In genomic region chr14:61438497-61438859, GRCh38 we compare ENCODE assay signal across 8 cellular contexts.
A peak's percentile ranks its signal among the peaks of the same experiment; 100 is the strongest.
DNase-seq lines count a peak whose midpoint lies in the region; ATAC-seq and TF ChIP-seq lines count a peak whose summit lies in the region.

No MANE protein-coding gene starts in this region.

- CTCF ChIA-PET in A673 (lab: Charles Lee): interaction anchor here (0.8 kb wide), 1 partner anchor 33 kb away, joined by 4 read pairs; no protein-coding TSS in a partner anchor

- peak; percentile 50 for ATAC-seq in GM21360 (IDR thresholded peaks at IDR 0.05; ENCODE audit: unreplicated experiment)
- ATAC-seq in T-helper 17 cell: no peak

- H2AFZ ChIP-seq in hepatocyte: no peak overlapping the region

- H3K4me1 ChIP-seq in A673 (ENCODE audit: insufficient read depth, low read length, poor library complexity, severe bottlenecking): peaks cover 35% of the 10 kb centered on the region
- H3K4me1 ChIP-seq in hepatocyte (ENCODE audit: insufficient read depth): peaks cover 6% of the 10 kb centered on the region

- no peak overlapping the region for H3K4me3 ChIP-seq in A673 (ENCODE audit: low read depth, low read length, poor library complexity, severe bottlenecking)
- H3K4me3 ChIP-seq in hepatocyte: no peak overlapping the region

- DNase-seq in A673 (ENCODE audit: low spot score) (no peak), T-helper 17 cell (no peak), hepatocyte (ENCODE audit: low spot score) (no peak), NCI-H526 (lab: John Stamatoyannopoulos, UW) (no peak), EL (no peak), NCI-H82 (lab: John Stamatoyannopoulos, UW) (no peak), substantia nigra (lab: John Stamatoyannopoulos, UW) (no peak)

- H3K4me1 Mint-ChIP-seq in T-helper 17 cell: peaks cover 57% of the 10 kb centered on the region

- H3K27me3 ChIP-seq in A673 (replicated peaks; ENCODE audit: insufficient read depth, low read depth, low read length, poor library complexity) (no peaks in the 10 kb centered on the region), hepatocyte (no peaks in the 10 kb centered on the region)

- peak overlapping the region; percentile 96 for H3K27ac Mint-ChIP-seq in T-helper 17 cell

- intact Hi-C loops in A673 (cut with micrococcal nuclease; ENCODE audit: unreplicated experiment): no loop called here

- peaks cover 6% of the 10 kb centered on the region for H3K36me3 Mint-ChIP-seq in T-helper 17 cell (ENCODE audit: low read depth)

- H3K4me2 ChIP-seq in hepatocyte: no peak overlapping the region

- H3K79me2 ChIP-seq in hepatocyte: no peaks in the 10 kb centered on the region

- H3K27ac ChIP-seq in A673 (ENCODE audit: low read depth, low read length, poor library complexity, severe bottlenecking): peak overlapping the region; percentile 1
- peak overlapping the region; percentile 33 for H3K27ac ChIP-seq in hepatocyte
- H3K27ac ChIP-seq in substantia nigra (ENCODE audit: low read depth, low read length, poor library complexity, severe bottlenecking): no peak overlapping the region

- BruUV-seq in A673 (replicated peaks; lab: Mats Ljungman, UMichigan): no TSS peak

- H3K9me3 ChIP-seq in A673 (ENCODE audit: low read depth, low read length, poor library complexity, severe bottlenecking): no peaks in the 10 kb centered on the region
- no peaks in the 10 kb centered on the region for H3K9me3 ChIP-seq in T-helper 17 cell (ENCODE audit: control insufficient read depth, low read length, poor library complexity, severe bottlenecking)
- H3K9me3 ChIP-seq in hepatocyte (ENCODE audit: low read depth): no peaks in the 10 kb centered on the region

- no peaks in the 10 kb centered on the region for H3K36me3 ChIP-seq in A673 (ENCODE audit: insufficient read depth, low read length, poor library complexity, severe bottlenecking)
- no peaks in the 10 kb centered on the region for H3K36me3 ChIP-seq in hepatocyte (replicated peaks; ENCODE audit: insufficient read depth, low read depth)

- no peaks in the 10 kb centered on the region for H4K20me1 ChIP-seq in hepatocyte (ENCODE audit: insufficient read depth, poor library complexity, severe bottlenecking)

- no peaks in the 10 kb centered on the region for H3K27me3 Mint-ChIP-seq in T-helper 17 cell

- 77% methylated on average over 2 of the region's 2 CpGs for WGBS in hepatocyte (ENCODE audit: low lambda C conversion rate, missing lambda C conversion rate)

- peak overlapping the region; percentile 93 for H3K4me3 Mint-ChIP-seq in T-helper 17 cell

- TF ChIP-seq CTCF in A673 (conservative IDR thresholded peaks at IDR 0.05; ENCODE audit: low read depth, low read length) (no peak), hepatocyte (IDR thresholded peaks at IDR 0.05; ENCODE audit: poor library complexity) (no peak)

- POLR2A ChIA-PET in A673 (lab: Charles Lee; ENCODE audit: low non-redundant PET): interaction anchor here (0.8 kb wide), 1 partner anchor 12 kb away, joined by 6 read pairs; no protein-coding TSS in a partner anchor

- no peaks in the 10 kb centered on the region for H3K9me2 ChIP-seq in hepatocyte (replicated peaks; ENCODE audit: insufficient read depth)
